1 cellular context compared by ENCODE assay signal in the genomic region with DNA sequence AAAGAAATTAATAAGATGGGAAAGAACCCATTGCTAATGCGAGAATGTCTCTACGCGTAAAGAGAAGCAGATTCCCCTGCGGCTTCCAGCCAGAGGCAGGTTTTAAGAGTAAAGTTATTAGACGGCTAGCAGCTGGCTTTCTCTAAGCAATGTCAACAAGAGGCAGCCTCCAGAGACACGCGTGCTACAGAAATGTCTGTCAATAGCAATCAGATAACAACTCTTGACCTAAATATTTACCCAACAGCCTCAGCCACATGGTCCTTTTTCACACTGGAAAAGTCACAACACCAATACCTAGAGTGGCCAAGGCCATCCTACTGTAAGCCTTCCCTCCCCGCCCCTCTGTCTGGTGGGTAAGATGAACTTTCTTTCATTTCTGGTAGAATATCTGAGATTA.
A peak's percentile ranks its signal among the peaks of the same experiment; 100 is the strongest.
TF ChIP-seq lines count a peak whose summit lies in the region.

No MANE protein-coding gene starts in this region.

TF ChIP-seq in HepG2, 621 proteins besides CTCF, POLR2A, EP300 and RAD21 (continued from another document):
- TF ChIP-seq, protein P1, sequence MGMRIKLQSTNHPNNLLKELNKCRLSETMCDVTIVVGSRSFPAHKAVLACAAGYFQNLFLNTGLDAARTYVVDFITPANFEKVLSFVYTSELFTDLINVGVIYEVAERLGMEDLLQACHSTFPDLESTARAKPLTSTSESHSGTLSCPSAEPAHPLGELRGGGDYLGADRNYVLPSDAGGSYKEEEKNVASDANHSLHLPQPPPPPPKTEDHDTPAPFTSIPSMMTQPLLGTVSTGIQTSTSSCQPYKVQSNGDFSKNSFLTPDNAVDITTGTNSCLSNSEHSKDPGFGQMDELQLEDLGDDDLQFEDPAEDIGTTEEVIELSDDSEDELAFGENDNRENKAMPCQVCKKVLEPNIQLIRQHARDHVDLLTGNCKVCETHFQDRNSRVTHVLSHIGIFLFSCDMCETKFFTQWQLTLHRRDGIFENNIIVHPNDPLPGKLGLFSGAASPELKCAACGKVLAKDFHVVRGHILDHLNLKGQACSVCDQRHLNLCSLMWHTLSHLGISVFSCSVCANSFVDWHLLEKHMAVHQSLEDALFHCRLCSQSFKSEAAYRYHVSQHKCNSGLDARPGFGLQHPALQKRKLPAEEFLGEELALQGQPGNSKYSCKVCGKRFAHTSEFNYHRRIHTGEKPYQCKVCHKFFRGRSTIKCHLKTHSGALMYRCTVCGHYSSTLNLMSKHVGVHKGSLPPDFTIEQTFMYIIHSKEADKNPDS (CRISPR knock-in tag; IDR thresholded peaks at IDR 0.05), result no peak
- TF ChIP-seq, protein P2, sequence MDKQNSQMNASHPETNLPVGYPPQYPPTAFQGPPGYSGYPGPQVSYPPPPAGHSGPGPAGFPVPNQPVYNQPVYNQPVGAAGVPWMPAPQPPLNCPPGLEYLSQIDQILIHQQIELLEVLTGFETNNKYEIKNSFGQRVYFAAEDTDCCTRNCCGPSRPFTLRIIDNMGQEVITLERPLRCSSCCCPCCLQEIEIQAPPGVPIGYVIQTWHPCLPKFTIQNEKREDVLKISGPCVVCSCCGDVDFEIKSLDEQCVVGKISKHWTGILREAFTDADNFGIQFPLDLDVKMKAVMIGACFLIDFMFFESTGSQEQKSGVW (CRISPR knock-in tag; IDR thresholded peaks at IDR 0.05; ENCODE audit: borderline replicate concordance), result no peak
- TF ChIP-seq HHEX (CRISPR knock-in tag; IDR thresholded peaks at IDR 0.05), result 0 out of 2 replicates have a peak, but pooled peaks have one; percentile 26
- no peak for TF ChIP-seq SP4 (CRISPR knock-in tag; IDR thresholded peaks at IDR 0.05)
- TF ChIP-seq ZKSCAN5 (CRISPR knock-in tag; IDR thresholded peaks at IDR 0.05), result no peak
- TF ChIP-seq, protein P3, sequence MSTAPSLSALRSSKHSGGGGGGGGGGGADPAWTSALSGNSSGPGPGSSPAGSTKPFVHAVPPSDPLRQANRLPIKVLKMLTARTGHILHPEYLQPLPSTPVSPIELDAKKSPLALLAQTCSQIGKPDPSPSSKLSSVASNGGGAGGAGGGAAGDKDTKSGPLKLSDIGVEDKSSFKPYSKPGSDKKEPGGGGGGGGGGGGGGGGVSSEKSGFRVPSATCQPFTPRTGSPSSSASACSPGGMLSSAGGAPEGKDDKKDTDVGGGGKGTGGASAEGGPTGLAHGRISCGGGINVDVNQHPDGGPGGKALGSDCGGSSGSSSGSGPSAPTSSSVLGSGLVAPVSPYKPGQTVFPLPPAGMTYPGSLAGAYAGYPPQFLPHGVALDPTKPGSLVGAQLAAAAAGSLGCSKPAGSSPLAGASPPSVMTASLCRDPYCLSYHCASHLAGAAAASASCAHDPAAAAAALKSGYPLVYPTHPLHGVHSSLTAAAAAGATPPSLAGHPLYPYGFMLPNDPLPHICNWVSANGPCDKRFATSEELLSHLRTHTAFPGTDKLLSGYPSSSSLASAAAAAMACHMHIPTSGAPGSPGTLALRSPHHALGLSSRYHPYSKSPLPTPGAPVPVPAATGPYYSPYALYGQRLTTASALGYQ (CRISPR knock-in tag; IDR thresholded peaks at IDR 0.05), result no peak
- TF ChIP-seq SNRNP70 (IDR thresholded peaks at IDR 0.05; ENCODE audit: low read depth, low read length), result no peak
- TF ChIP-seq ZNF75D (CRISPR knock-in tag; IDR thresholded peaks at IDR 0.05; ENCODE audit: borderline replicate concordance), result no peak
- TF ChIP-seq ZNF788 (CRISPR knock-in tag; IDR thresholded peaks at IDR 0.05; ENCODE audit: borderline replicate concordance), result no peak
- TF ChIP-seq, protein P4, sequence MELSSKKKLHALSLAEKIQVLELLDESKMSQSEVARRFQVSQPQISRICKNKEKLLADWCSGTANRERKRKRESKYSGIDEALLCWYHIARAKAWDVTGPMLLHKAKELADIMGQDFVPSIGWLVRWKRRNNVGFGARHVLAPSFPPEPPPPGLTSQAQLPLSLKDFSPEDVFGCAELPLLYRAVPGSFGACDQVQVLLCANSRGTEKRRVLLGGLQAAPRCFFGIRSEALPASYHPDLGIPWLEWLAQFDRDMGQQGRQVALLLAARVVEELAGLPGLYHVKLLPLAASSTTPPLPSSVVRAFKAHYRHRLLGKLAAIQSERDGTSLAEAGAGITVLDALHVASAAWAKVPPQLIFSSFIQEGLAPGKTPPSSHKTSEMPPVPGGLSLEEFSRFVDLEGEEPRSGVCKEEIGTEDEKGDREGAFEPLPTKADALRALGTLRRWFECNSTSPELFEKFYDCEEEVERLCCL (CRISPR knock-in tag; IDR thresholded peaks at IDR 0.05; ENCODE audit: borderline replicate concordance), result no peak
- TF ChIP-seq, protein P5, sequence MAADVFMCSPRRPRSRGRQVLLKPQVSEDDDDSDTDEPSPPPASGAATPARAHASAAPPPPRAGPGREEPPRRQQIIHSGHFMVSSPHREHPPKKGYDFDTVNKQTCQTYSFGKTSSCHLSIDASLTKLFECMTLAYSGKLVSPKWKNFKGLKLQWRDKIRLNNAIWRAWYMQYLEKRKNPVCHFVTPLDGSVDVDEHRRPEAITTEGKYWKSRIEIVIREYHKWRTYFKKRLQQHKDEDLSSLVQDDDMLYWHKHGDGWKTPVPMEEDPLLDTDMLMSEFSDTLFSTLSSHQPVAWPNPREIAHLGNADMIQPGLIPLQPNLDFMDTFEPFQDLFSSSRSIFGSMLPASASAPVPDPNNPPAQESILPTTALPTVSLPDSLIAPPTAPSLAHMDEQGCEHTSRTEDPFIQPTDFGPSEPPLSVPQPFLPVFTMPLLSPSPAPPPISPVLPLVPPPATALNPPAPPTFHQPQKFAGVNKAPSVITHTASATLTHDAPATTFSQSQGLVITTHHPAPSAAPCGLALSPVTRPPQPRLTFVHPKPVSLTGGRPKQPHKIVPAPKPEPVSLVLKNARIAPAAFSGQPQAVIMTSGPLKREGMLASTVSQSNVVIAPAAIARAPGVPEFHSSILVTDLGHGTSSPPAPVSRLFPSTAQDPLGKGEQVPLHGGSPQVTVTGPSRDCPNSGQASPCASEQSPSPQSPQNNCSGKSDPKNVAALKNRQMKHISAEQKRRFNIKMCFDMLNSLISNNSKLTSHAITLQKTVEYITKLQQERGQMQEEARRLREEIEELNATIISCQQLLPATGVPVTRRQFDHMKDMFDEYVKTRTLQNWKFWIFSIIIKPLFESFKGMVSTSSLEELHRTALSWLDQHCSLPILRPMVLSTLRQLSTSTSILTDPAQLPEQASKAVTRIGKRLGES (CRISPR knock-in tag; IDR thresholded peaks at IDR 0.05; ENCODE audit: borderline replicate concordance), result no peak
- TF ChIP-seq ZNF644 (CRISPR knock-in tag; IDR thresholded peaks at IDR 0.05; ENCODE audit: low read depth), result no peak
- TF ChIP-seq BCL6 (CRISPR knock-in tag; IDR thresholded peaks at IDR 0.05), result peak; percentile 65
- no peak for TF ChIP-seq NRL (CRISPR knock-in tag; IDR thresholded peaks at IDR 0.05; ENCODE audit: borderline replicate concordance)
- TF ChIP-seq FOXA3 (CRISPR knock-in tag; IDR thresholded peaks at IDR 0.05), result peak; percentile 16; the same call in 1 of the 2 replicates
- no peak for TF ChIP-seq ZNF264 (CRISPR knock-in tag; IDR thresholded peaks at IDR 0.05)
- no peak for TF ChIP-seq SUZ12 (IDR thresholded peaks at IDR 0.05; ENCODE audit: low read depth, low read length)
- TF ChIP-seq, protein P6, sequence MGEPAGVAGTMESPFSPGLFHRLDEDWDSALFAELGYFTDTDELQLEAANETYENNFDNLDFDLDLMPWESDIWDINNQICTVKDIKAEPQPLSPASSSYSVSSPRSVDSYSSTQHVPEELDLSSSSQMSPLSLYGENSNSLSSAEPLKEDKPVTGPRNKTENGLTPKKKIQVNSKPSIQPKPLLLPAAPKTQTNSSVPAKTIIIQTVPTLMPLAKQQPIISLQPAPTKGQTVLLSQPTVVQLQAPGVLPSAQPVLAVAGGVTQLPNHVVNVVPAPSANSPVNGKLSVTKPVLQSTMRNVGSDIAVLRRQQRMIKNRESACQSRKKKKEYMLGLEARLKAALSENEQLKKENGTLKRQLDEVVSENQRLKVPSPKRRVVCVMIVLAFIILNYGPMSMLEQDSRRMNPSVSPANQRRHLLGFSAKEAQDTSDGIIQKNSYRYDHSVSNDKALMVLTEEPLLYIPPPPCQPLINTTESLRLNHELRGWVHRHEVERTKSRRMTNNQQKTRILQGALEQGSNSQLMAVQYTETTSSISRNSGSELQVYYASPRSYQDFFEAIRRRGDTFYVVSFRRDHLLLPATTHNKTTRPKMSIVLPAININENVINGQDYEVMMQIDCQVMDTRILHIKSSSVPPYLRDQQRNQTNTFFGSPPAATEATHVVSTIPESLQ (CRISPR knock-in tag; conservative IDR thresholded peaks at IDR 0.05), result no peak
- no peak for TF ChIP-seq ARNT2 (CRISPR knock-in tag; IDR thresholded peaks at IDR 0.05; ENCODE audit: low read depth)
TF ChIP-seq in HepG2: peak in this region for 3.
